7 cellular contexts compared by ENCODE assay signal in genomic region chr4:125283702-125284279, GRCh38. TPM values are rescaled to one million over a fixed set of nuclear protein-coding genes. Genes with fewer than 3 reads are reported as not detected.
DNase-seq lines count a peak whose midpoint lies in the region; ATAC-seq and TF ChIP-seq lines count a peak whose summit lies in the region.

No MANE protein-coding gene starts in this region.

- no peak overlapping the region for H3K27ac ChIP-seq in gastroesophageal sphincter

- H3K4me3 Mint-ChIP-seq in type B pancreatic cell: no peak overlapping the region

- H3K27ac Mint-ChIP-seq in type B pancreatic cell: no peak overlapping the region

- CTCF ChIA-PET in GM10248 (lab: Yijun Ruan, JAX): interaction anchor here (1.0 to 3.3 kb wide), 16 partner anchors 13 to 1511 kb away, joined by 3 to 33 read pairs (median 4); partner anchors contain the start of gene FAT4

- H3K9me3 Mint-ChIP-seq in type B pancreatic cell: no peaks in the 10 kb centered on the region

- no peak for TF ChIP-seq EP300 in gastroesophageal sphincter (IDR thresholded peaks at IDR 0.05)

- in situ Hi-C loops in SK-MEL-5 (cut with HindIII; ENCODE audit: low pct_unique_long_range_greater_than_20kb, low sequenced_read_pairs): no loop called here

- H3K36me3 Mint-ChIP-seq in type B pancreatic cell: no peaks in the 10 kb centered on the region

- no peak overlapping the region for H3K4me3 ChIP-seq in HFF-Myc (replicated peaks; ENCODE audit: low read depth, low read length)
- H3K4me3 ChIP-seq in gastroesophageal sphincter: no peak overlapping the region

- POLR2A ChIA-PET in GM10248 (lab: Yijun Ruan, JAX): no interaction called here

- no peaks in the 10 kb centered on the region for H3K27me3 ChIP-seq in gastroesophageal sphincter

- H3K4me1 ChIP-seq in gastroesophageal sphincter: no peaks in the 10 kb centered on the region

- H3K9me3 ChIP-seq in gastroesophageal sphincter: no peaks in the 10 kb centered on the region

- 0 to 1% methylated on average over 4 of the region's 4 CpGs for WGBS in gastroesophageal sphincter (ENCODE audit: low coverage in 1 of 2), 2 donors

- DNase-seq in GM10248 (ENCODE audit: extremely low spot score) (peak; percentile 24), HFF-Myc (ENCODE audit: extremely low read depth, low read depth) (no peak), SK-MEL-5 (ENCODE audit: low read depth, low spot score) (peak; percentile 34), type B pancreatic cell (ENCODE audit: extremely low spot score, unreplicated experiment) (no peak), GDM1 (lab: John Stamatoyannopoulos, UW) (no peak)

- TF ChIP-seq CTCF in GM10248 (IDR thresholded peaks at IDR 0.05; ENCODE audit: control extremely low read depth, extremely low read depth, low read depth, missing control alignments) (peak; percentile 36), HFF-Myc (IDR thresholded peaks at IDR 0.05; ENCODE audit: low read depth, low read length, missing control alignments) (peak; percentile 28), gastroesophageal sphincter (IDR thresholded peaks at IDR 0.05) (peak; percentile 35 to 52 (median 50)), type B pancreatic cell (conservative IDR thresholded peaks at IDR 0.05) (peak; percentile 90)

- no peak for ATAC-seq in gastroesophageal sphincter
- ATAC-seq in HG02588 (IDR thresholded peaks at IDR 0.05; ENCODE audit: unreplicated experiment): no peak

- no peaks in the 10 kb centered on the region for H3K36me3 ChIP-seq in gastroesophageal sphincter

- no peaks in the 10 kb centered on the region for H3K27me3 Mint-ChIP-seq in type B pancreatic cell

- peaks cover 4% of the 10 kb centered on the region for H3K4me1 Mint-ChIP-seq in type B pancreatic cell (ENCODE audit: unreplicated experiment)

- no peak for TF ChIP-seq POLR2A in gastroesophageal sphincter (IDR thresholded peaks at IDR 0.05)

RNA-seq across cellular contexts. Expression of gene FAT4, which starts 31.0 kb away (rescaled TPM):
- total RNA-seq in SK-MEL-5 (2014; rRNA removed; shearing (Covaris generic)): 0.11 and 1.0 TPM in 2 replicates
- 0.06 and 0.10 TPM in 2 replicates for polyA plus RNA-seq in SK-MEL-5 (2015; cell fraction: cytosol; rRNA removed)
- polyA plus RNA-seq in SK-MEL-5 (2015; cell fraction: nucleus; rRNA removed): 0.11 and 2.0 TPM in 2 replicates
- total RNA-seq in gastroesophageal sphincter (10 to 100 TPM; 37.4 to 71.2 (median 41.1) TPM), type B pancreatic cell (ENCODE audit: low replicate concordance) (3.3 and 21.3 TPM in 2 replicates)

Comparison
In these comparisons a context has a peak if more than half of its experiments do, and no peak if none do; other contexts are left out.
1. DNase-seq: peak in GM10248 (single experiment) and SK-MEL-5 (single experiment); none in HFF-Myc (single experiment), type B pancreatic cell (single experiment) and GDM1 (single experiment).
2. CTCF ChIP-seq: peak in every context shown above with its lines; median percentile 90 in type B pancreatic cell; 50 in gastroesophageal sphincter; 36 in GM10248; 28 in HFF-Myc.